8 cellular contexts compared by ENCODE assay signal in the genomic region with DNA sequence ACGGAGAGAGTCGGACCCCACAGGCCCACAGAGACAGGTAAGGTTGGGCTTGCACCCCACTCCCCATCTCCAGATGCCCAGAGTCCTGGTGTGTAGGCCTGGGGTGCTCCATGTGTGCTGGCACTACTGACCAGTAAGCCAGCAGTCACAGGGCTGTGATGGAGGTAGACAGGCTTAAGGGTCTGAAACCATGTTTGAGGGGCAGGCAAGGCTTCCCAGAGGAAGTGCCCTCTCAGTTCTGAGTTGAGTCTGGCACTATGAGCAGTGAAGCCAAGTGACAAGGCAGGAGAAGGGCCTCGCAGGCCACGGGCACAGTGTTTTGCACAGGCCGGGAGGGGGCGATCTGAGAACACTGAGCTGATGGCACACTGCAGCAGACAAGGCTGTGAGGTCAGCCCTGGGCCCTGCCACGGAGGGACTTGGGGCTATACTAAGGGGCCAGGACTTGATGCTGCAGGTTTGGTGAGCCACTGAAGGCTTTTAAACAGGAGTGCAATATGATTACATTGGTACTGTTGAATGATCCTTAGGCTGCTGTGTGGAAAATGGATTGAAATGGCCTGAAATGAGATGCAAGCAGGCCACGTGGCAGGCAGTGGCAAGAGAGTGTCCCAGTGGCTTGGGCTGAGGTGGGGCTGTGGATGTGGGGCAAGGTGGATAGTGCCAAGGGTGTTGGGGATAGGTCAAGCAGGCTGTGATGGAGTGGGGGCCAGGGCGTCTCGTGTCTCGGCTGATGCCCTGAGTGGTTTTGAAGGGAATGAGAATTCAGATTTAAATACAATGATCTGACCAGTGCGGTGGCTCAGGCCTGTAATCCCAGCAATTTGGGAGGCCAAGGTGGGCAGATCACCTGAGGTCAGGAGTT. TPM values are rescaled to one million over a fixed set of nuclear protein-coding genes. Genes with fewer than 3 reads are reported as not detected.
DNase-seq lines count a peak whose midpoint lies in the region; ATAC-seq and TF ChIP-seq lines count a peak whose summit lies in the region.

No MANE protein-coding gene starts in this region.

- H2AFZ ChIP-seq in HCT116 (ENCODE audit: low read depth, low read length, poor library complexity, severe bottlenecking) = peak overlapping the region; percentile 90

- DNase-seq in ELF-1 (ENCODE audit: low read depth, low spot score) = peak; percentile 85
- DNase-seq in HCT116 (ENCODE audit: low read depth, low spot score) = peak; percentile 51
- DNase-seq in NCI-H2196 (lab: John Stamatoyannopoulos, UW; ENCODE audit: unreplicated experiment) = peak; percentile 74
- DNase-seq in activated CD4-positive, alpha-beta T cell treated with anti-CD3 and anti-CD28 coated beads, Interleukin-2, amount 10 ng/mL, durations not matched to agents 7 days and 5 days = peak; percentile 84
- DNase-seq in colonic mucosa = peak; percentile 90
- DNase-seq in lower leg skin (ENCODE audit: low spot score in 2 of 2) = peak; percentile 48 to 92
- peak; percentile 58 for DNase-seq in stimulated activated CD8-positive, alpha-beta memory T cell treated with anti-CD3 and anti-CD28 coated beads, Interleukin-15, amount 100 ng/mL, for 1 hour (ENCODE audit: low read depth)

- H3K9ac ChIP-seq in HCT116 (ENCODE audit: low read length) = no peak overlapping the region
- no peak overlapping the region for H3K9ac ChIP-seq in colonic mucosa (ENCODE audit: low read depth in 2 of 2, low read length in 2 of 2)

- H3K9me2 ChIP-seq in HCT116 (ENCODE audit: insufficient read depth) = no peaks in the 10 kb centered on the region

- TF ChIP-seq RAD21 in HCT116 (IDR thresholded peaks at IDR 0.05; ENCODE audit: low read depth) = peak; percentile 97

- H3K27me3 Mint-ChIP-seq in activated CD4-positive, alpha-beta T cell treated with anti-CD3 and anti-CD28 coated beads, Interleukin-2, amount 10 ng/mL, durations not matched to agents 7 days and 5 days = peaks cover 5% of the 10 kb centered on the region

- no peak overlapping the region for H3K4me3 Mint-ChIP-seq in activated CD4-positive, alpha-beta T cell treated with anti-CD3 and anti-CD28 coated beads, Interleukin-2, amount 10 ng/mL, durations not matched to agents 7 days and 5 days

- H3K4me1 ChIP-seq in HCT116 (ENCODE audit: control insufficient read depth in 1 of 2, insufficient read depth in 2 of 2, low read length in 2 of 2) (no peaks in the 10 kb centered on the region), colonic mucosa (peaks cover 11% of the 10 kb centered on the region)

- TF ChIP-seq CTCF in HCT116 (IDR thresholded peaks at IDR 0.05 in 2 of 3, conservative IDR thresholded peaks at IDR 0.05 in 1 of 3; ENCODE audit: borderline replicate concordance in 1 of 3, insufficient read depth in 1 of 3, low read depth in 2 of 3, low read length in 2 of 3) (peak; percentile 86 to 91 (median 88)), colonic mucosa (IDR thresholded peaks at IDR 0.05) (peak; percentile 76), lower leg skin (IDR thresholded peaks at IDR 0.05) (no peak)

- 49 to 54% methylated on average over 12 of the region's 12 CpGs for WGBS in lower leg skin, 2 donors

- no peaks in the 10 kb centered on the region for H3K9me3 ChIP-seq in HCT116 (ENCODE audit: control insufficient read depth in 1 of 2, insufficient read depth in 1 of 2, low read depth in 1 of 2, low read length in 2 of 2)
- H3K9me3 ChIP-seq in colonic mucosa = no peaks in the 10 kb centered on the region

- no peak overlapping the region for H3K27ac Mint-ChIP-seq in activated CD4-positive, alpha-beta T cell treated with anti-CD3 and anti-CD28 coated beads, Interleukin-2, amount 10 ng/mL, durations not matched to agents 7 days and 5 days

- no peaks in the 10 kb centered on the region for H4K20me1 ChIP-seq in HCT116 (ENCODE audit: insufficient read depth)

- H3K4me3 ChIP-seq in HCT116 (replicated peaks in 1 of 2; ENCODE audit: low read depth in 1 of 2, low read length in 2 of 2) = no peak overlapping the region
- H3K4me3 ChIP-seq in colonic mucosa = no peak overlapping the region
- H3K4me3 ChIP-seq in lower leg skin (ENCODE audit: low read depth, poor library complexity, severe bottlenecking) = no peak overlapping the region

- H3K36me3 Mint-ChIP-seq in activated CD4-positive, alpha-beta T cell treated with anti-CD3 and anti-CD28 coated beads, Interleukin-2, amount 10 ng/mL, durations not matched to agents 7 days and 5 days (ENCODE audit: low read depth) = no peaks in the 10 kb centered on the region

- H3K9me3 Mint-ChIP-seq in activated CD4-positive, alpha-beta T cell treated with anti-CD3 and anti-CD28 coated beads, Interleukin-2, amount 10 ng/mL, durations not matched to agents 7 days and 5 days = no peaks in the 10 kb centered on the region

- no peak overlapping the region for H3K4me2 ChIP-seq in HCT116 (ENCODE audit: low read length)

- RAD21 ChIA-PET in HCT116 (lab: Charles Lee; ENCODE audit: low non-redundant PET in 1 of 2, low total read pairs in 2 of 2, uncharacterized antibody in 2 of 2, unreplicated experiment in 2 of 2) = interaction anchor here in 1 of 2 experiments (1.1 to 1.3 kb wide), 2 partner anchors 71 to 233 kb away, joined by 3 read pairs; no protein-coding TSS in a partner anchor

- intact Hi-C loops in HCT116 (cut with micrococcal nuclease) (loop anchor here (1.0 kb wide), 3 partner anchors 71 to 243 kb away; no protein-coding TSS in a partner anchor), colonic mucosa (cut with DNase I) (loop anchor here (2.0 to 10.0 kb wide), 3 partner anchors 71 to 241 kb away; no protein-coding TSS in a partner anchor), lower leg skin (cut with DNase I; ENCODE audit: low total_unique reads) (loop anchor here (5.0 to 10.0 kb wide), 2 partner anchors 131 to 244 kb away; no protein-coding TSS in a partner anchor)

- TF ChIP-seq POLR2A in HCT116 (IDR thresholded peaks at IDR 0.05; ENCODE audit: borderline replicate concordance, extremely low read depth, insufficient read depth, insufficient read length) (no peak), lower leg skin (IDR thresholded peaks at IDR 0.05) (no peak)

- H3K79me2 ChIP-seq in HCT116 (ENCODE audit: insufficient read depth, low read length) = no peaks in the 10 kb centered on the region

- no peaks in the 10 kb centered on the region for H3K4me1 Mint-ChIP-seq in activated CD4-positive, alpha-beta T cell treated with anti-CD3 and anti-CD28 coated beads, Interleukin-2, amount 10 ng/mL, durations not matched to agents 7 days and 5 days

- H3K27ac ChIP-seq in HCT116 (ENCODE audit: low read depth, low read length) = no peak overlapping the region
- no peak overlapping the region for H3K27ac ChIP-seq in colonic mucosa

- no peaks in the 10 kb centered on the region for H3K36me3 ChIP-seq in HCT116 (ENCODE audit: control insufficient read depth in 1 of 2, insufficient read depth in 2 of 2, low read length in 2 of 2)
- no peaks in the 10 kb centered on the region for H3K36me3 ChIP-seq in colonic mucosa

- POLR2A ChIA-PET in HCT116 (lab: Charles Lee) = no interaction called here
- POLR2A ChIA-PET in activated CD4-positive, alpha-beta T cell treated with anti-CD3 and anti-CD28 coated beads, Interleukin-2, amount 10 ng/mL, durations not matched to agents 7 days and 5 days (lab: Charles Lee) = no interaction called here

- H3K27me3 ChIP-seq in HCT116 (ENCODE audit: insufficient read depth, low read length) (no peaks in the 10 kb centered on the region), colonic mucosa (no peaks in the 10 kb centered on the region)

- ATAC-seq in HCT116 (peak; percentile 99), GM18498 (IDR thresholded peaks at IDR 0.05; ENCODE audit: unreplicated experiment) (no peak)

- CTCF ChIA-PET in HCT116 (lab: Charles Lee) = interaction anchor here (0.6 to 3.8 kb wide), 12 partner anchors 9 to 243 kb away, joined by 3 to 23 read pairs (median 4); a partner anchor contains a TSS
- CTCF ChIA-PET in activated CD4-positive, alpha-beta T cell treated with anti-CD3 and anti-CD28 coated beads, Interleukin-2, amount 10 ng/mL, durations not matched to agents 7 days and 5 days (lab: Charles Lee) = interaction anchor here (0.6 to 1.8 kb wide), 13 partner anchors 9 to 258 kb away, joined by 3 to 8 read pairs (median 3); a partner anchor contains a TSS

- no TSS peak for BruUV-seq in HCT116 (replicated peaks; lab: Mats Ljungman, UMichigan)

TF ChIP-seq in HCT116, 20 proteins besides CTCF, POLR2A, EP300 and RAD21:
- 0 out of 2 replicates have a peak, but pooled peaks have one; percentile 17 for TF ChIP-seq POLR2AphosphoS5 (IDR thresholded peaks at IDR 0.05; ENCODE audit: low read depth, low read length)
- TF ChIP-seq SRF (IDR thresholded peaks at IDR 0.05; ENCODE audit: low read depth) = no peak
- TF ChIP-seq YY1 (IDR thresholded peaks at IDR 0.05; ENCODE audit: extremely low read depth, insufficient replicate concordance, low read depth, low read length) = peak; percentile 23
- no peak for TF ChIP-seq EZH2 (IDR thresholded peaks at IDR 0.05)

RNA-seq across cellular contexts. Expression of a gene that starts 20.3 kb away (rescaled TPM):
- total RNA-seq in HCT116 (2021; ENCODE audit: unreplicated experiment) (not detected), colonic mucosa (1 to 10 TPM in 1 of 2 donors, under 1 TPM in 1; 0.48 to 1.0 TPM), lower leg skin (under 1 TPM in 1 of 4 donors, not detected in 3; 0.08 TPM)
- polyA plus RNA-seq in HCT116 (2012) = not detected in 2 replicates
- under 1 TPM; 0.07 to 0.12 TPM for total RNA-seq in activated CD4-positive, alpha-beta T cell treated with anti-CD3 and anti-CD28 coated beads, Interleukin-2, amount 10 ng/mL, durations not matched to agents 7 days and 5 days

RNA-seq across cellular contexts. Expression of a gene that starts 34.3 kb away (rescaled TPM):
- total RNA-seq in HCT116 (2021; ENCODE audit: unreplicated experiment) (117 TPM), colonic mucosa (10 to 100 TPM; 76.8 to 99.4 TPM), lower leg skin (10 to 100 TPM; 48.5 to 77.0 (median 61.2) TPM)
- polyA plus RNA-seq in HCT116 (2012) = 174 and 177 TPM in 2 replicates
- 10 to 100 TPM; 36.7 to 48.6 TPM for total RNA-seq in activated CD4-positive, alpha-beta T cell treated with anti-CD3 and anti-CD28 coated beads, Interleukin-2, amount 10 ng/mL, durations not matched to agents 7 days and 5 days

RNA-seq across cellular contexts. Expression of a gene that starts 34.5 kb away (rescaled TPM):
- total RNA-seq in HCT116 (2021; ENCODE audit: unreplicated experiment) (not detected), colonic mucosa (not detected), lower leg skin (not detected)
- polyA plus RNA-seq in HCT116 (2012) = not detected in 2 replicates
- total RNA-seq in activated CD4-positive, alpha-beta T cell treated with anti-CD3 and anti-CD28 coated beads, Interleukin-2, amount 10 ng/mL, durations not matched to agents 7 days and 5 days = not detected

RNA-seq across cellular contexts. Expression of a gene that starts 45.1 kb away (rescaled TPM):
- not detected for total RNA-seq in HCT116 (2021; ENCODE audit: unreplicated experiment)
- not detected in 2 replicates for polyA plus RNA-seq in HCT116 (2012)
- total RNA-seq in activated CD4-positive, alpha-beta T cell treated with anti-CD3 and anti-CD28 coated beads, Interleukin-2, amount 10 ng/mL, durations not matched to agents 7 days and 5 days = under 1 TPM in 1 of 2 experiments, not detected in 1; 0.67 TPM
- total RNA-seq in colonic mucosa = 1 to 10 TPM in 1 of 2 donors, under 1 TPM in 1; 0.69 to 1.8 TPM
- total RNA-seq in lower leg skin = 1 to 10 TPM in 1 of 4 donors, under 1 TPM in 1, not detected in 2; 0.30 to 4.5 TPM

Comparison
In these comparisons a context has a peak if more than half of its experiments do, and no peak if none do; other contexts are left out.
1. CTCF ChIP-seq: peak in HCT116 (3 of 3) and colonic mucosa (single experiment); none in lower leg skin (0 of 3).
2. Peak in every context shown above with its lines, with median percentiles within 50 percentile points of each other: DNase-seq.